In the genomic region with DNA sequence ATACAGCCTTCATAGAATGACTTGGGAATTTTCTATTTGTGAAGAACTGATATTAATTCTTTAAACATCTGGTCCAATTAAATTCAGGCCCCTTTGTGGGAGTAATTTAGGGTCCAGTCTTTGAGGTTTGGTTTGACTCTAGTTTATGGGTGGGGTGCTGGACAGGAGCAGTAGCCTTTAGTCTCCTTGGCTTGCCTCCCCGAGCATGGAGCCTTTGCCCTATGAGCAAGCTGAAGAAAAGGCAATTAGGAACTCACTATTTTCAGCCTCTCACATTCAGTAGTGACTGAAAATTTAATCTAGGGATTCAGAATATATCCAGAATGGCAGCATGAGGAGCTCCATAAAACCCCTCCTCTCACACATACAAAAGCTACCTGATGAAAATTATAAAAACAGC, we compare ENCODE assay signal across 20 cellular contexts.
DNase-seq lines count a peak whose midpoint lies in the region; ATAC-seq, FAIRE-seq and TF ChIP-seq lines count a peak whose summit lies in the region.
"Had no signal": no experiment of that assay in that cellular context is flagged by ENCODE, and none has a peak within 500 bp of the region (broad histone marks: within the 10 kb centered on the region; RNA-seq: fewer than 3 reads in every experiment).

No MANE protein-coding gene starts in this region.

- FAIRE-seq in kidney (lab: Jason Lieb, UNC) = no peak
- FAIRE-seq in pancreas (lab: Jason Lieb, UNC) = no peak
- FAIRE-seq: GM12891, GM18507, H1 had no signal

- H3K9me2 ChIP-seq in PC-9 (ENCODE audit: insufficient read depth) = no peaks in the 10 kb centered on the region

- H3K9ac ChIP-seq in colonic mucosa (ENCODE audit: low read depth in 2 of 2, low read length in 2 of 2) (no peak overlapping the region), kidney (ENCODE audit: low read length in 2 of 2) (no peak overlapping the region)
- H3K9ac ChIP-seq: GM23248 had no signal

- H3K4me3 ChIP-seq in colonic mucosa (no peak overlapping the region), kidney (ENCODE audit: low read length in 2 of 2) (peak overlapping the region; percentile 3 to 26), pancreas (peak overlapping the region in 3 of 4 donors; percentile 9 to 38 (median 27)), PC-9 (no peak overlapping the region)
- H3K4me3 ChIP-seq: GM23248 had no signal

- peak; percentile 24 for DNase-seq in colonic mucosa
- DNase-seq in kidney = no peak
- DNase-seq in pancreas = no peak
- DNase-seq in RWPE1 (ENCODE audit: low spot score) = no peak
- DNase-seq in PC-9 = no peak
- DNase-seq: C1 segment of cervical spinal cord; Calu3; CD4-positive, alpha-beta memory T cell; COR-L47; DMS53; DMS79 treated with DMSO at 0.1 percent for 48 hours; GF-D8; GM23248; H7; HCEC 1CT had no signal

- intact Hi-C loops in colonic mucosa (cut with DNase I) (no loop called here), kidney (cut with DNase I) (no loop called here), pancreas (cut with DNase I) (no loop called here), PC-9 (cut with micrococcal nuclease; ENCODE audit: unreplicated experiment) (no loop called here)

- no peaks in the 10 kb centered on the region for H3F3A ChIP-seq in PC-9 (ENCODE audit: insufficient read depth, low read depth)

- no peaks in the 10 kb centered on the region for H3K79me2 ChIP-seq in PC-9 (ENCODE audit: low read depth)

- H3K27ac ChIP-seq in colonic mucosa = no peak overlapping the region
- no peak overlapping the region for H3K27ac ChIP-seq in kidney (ENCODE audit: low read depth in 2 of 2, low read length in 2 of 2)
- H3K27ac ChIP-seq in pancreas = peak overlapping the region in 3 of 4 donors; percentile 58 to 88 (median 87)
- H3K27ac ChIP-seq in RWPE1 = no peak overlapping the region
- no peak overlapping the region for H3K27ac ChIP-seq in PC-9
- H3K27ac ChIP-seq: GM23248 had no signal

- peak; percentile 21 to 33 (median 28) for ATAC-seq in pancreas
- no peak for ATAC-seq in HG03095 (IDR thresholded peaks at IDR 0.05; ENCODE audit: unreplicated experiment)
- no peak for ATAC-seq in GM19023 (IDR thresholded peaks at IDR 0.05; ENCODE audit: unreplicated experiment)

- no peak overlapping the region for H3K4me2 ChIP-seq in PC-9

- H3K9me3 ChIP-seq in colonic mucosa (no peaks in the 10 kb centered on the region), kidney (ENCODE audit: control insufficient read depth in 1 of 2, low read length in 2 of 2) (no peaks in the 10 kb centered on the region), pancreas (no peaks in the 10 kb centered on the region), PC-9 (ENCODE audit: insufficient read depth, low read depth) (no peaks in the 10 kb centered on the region)

- no TSS peak for BruUV-seq in PC-9 (replicated peaks; lab: Mats Ljungman, UMichigan)

- no peaks in the 10 kb centered on the region for H3K27me3 ChIP-seq in colonic mucosa
- H3K27me3 ChIP-seq in pancreas = no peaks in the 10 kb centered on the region
- H3K27me3 ChIP-seq in PC-9 (ENCODE audit: insufficient read depth, low read depth) = no peaks in the 10 kb centered on the region

- CTCF ChIA-PET in RWPE1 (lab: Yijun Ruan, JAX) = no interaction called here
- CTCF ChIA-PET in PC-9 (lab: Charles Lee) = no interaction called here

- no peaks in the 10 kb centered on the region for H3K36me3 ChIP-seq in colonic mucosa
- no peaks in the 10 kb centered on the region for H3K36me3 ChIP-seq in kidney (ENCODE audit: control insufficient read depth in 1 of 2, insufficient read depth in 2 of 2, low read length in 2 of 2)
- no peaks in the 10 kb centered on the region for H3K36me3 ChIP-seq in pancreas
- no peaks in the 10 kb centered on the region for H3K36me3 ChIP-seq in PC-9 (ENCODE audit: low read depth)

- H3K4me1 ChIP-seq in colonic mucosa = no peaks in the 10 kb centered on the region
- H3K4me1 ChIP-seq in kidney (ENCODE audit: control insufficient read depth in 1 of 2, insufficient read depth in 1 of 2, low read depth in 1 of 2, low read length in 2 of 2) = no peaks in the 10 kb centered on the region
- peaks cover 0 to 12% (median 11%) of the 10 kb centered on the region in 3 donors for H3K4me1 ChIP-seq in pancreas
- no peaks in the 10 kb centered on the region for H3K4me1 ChIP-seq in PC-9 (replicated peaks; ENCODE audit: insufficient read depth)

- H4K20me1 ChIP-seq in PC-9 (ENCODE audit: insufficient read depth) = no peaks in the 10 kb centered on the region

- TF ChIP-seq CTCF in colonic mucosa (IDR thresholded peaks at IDR 0.05) (no peak), kidney (IDR thresholded peaks at IDR 0.05; ENCODE audit: borderline replicate concordance, extremely low read depth, insufficient read depth) (no peak), pancreas (IDR thresholded peaks at IDR 0.05) (no peak), RWPE1 (conservative IDR thresholded peaks at IDR 0.05; ENCODE audit: low read depth) (no peak), PC-9 (conservative IDR thresholded peaks at IDR 0.05) (no peak)

- no peak overlapping the region for H2AFZ ChIP-seq in PC-9
- H2AFZ ChIP-seq: GM23248 had no signal

- WGBS in pancreas, 2 donors = 29 to 34% methylated on average over 1 of the region's 1 CpG

- POLR2A ChIA-PET in RWPE1 (lab: Yijun Ruan, JAX; ENCODE audit: low non-redundant PET) (no interaction called here), PC-9 (lab: Charles Lee; ENCODE audit: unreplicated experiment) (no interaction called here)

Comparison
In these comparisons a context has a peak if more than half of its experiments do, and no peak if none do; other contexts are left out.
1. H3K27ac ChIP-seq: peak in pancreas (3 of 4); none in colonic mucosa (single experiment), kidney (0 of 2), RWPE1 (single experiment) and PC-9 (single experiment).
2. H3K4me3 ChIP-seq: peak in kidney (2 of 2) and pancreas (3 of 4); none in colonic mucosa (single experiment) and PC-9 (single experiment).
3. ATAC-seq: peak in pancreas (4 of 4); none in HG03095 (single experiment) and GM19023 (single experiment).